11 cellular contexts compared by ENCODE assay signal in the genomic region with DNA sequence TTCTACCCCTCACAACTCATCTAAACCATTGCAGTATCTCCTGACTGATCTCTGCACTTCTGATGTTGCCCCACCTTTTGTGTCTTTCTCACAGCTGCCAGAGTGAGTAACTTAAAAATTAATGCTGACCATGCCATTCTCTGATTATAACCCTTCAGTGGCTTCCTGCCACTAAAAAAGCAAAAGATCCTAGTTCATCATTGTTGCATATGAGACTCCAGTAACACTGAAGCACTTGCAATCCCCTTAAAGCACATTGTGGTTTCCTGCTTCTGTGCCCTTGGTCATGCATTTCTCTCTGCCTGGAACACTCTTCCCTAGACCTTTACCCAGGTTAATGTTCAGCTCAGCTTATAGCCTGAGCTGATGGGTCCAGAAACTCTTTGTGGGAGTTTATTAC.
DNase-seq lines count a peak whose midpoint lies in the region; ATAC-seq and TF ChIP-seq lines count a peak whose summit lies in the region.
"Had no signal": no experiment of that assay in that cellular context is flagged by ENCODE, and none has a peak within 500 bp of the region (broad histone marks: within the 10 kb centered on the region; RNA-seq: fewer than 3 reads in every experiment).

No MANE protein-coding gene starts in this region.

- H3K36me3 ChIP-seq in KMS-11 (ENCODE audit: insufficient read depth) = no peaks in the 10 kb centered on the region

- no peak overlapping the region for H3K4me3 Mint-ChIP-seq in endothelial cell (ENCODE audit: unreplicated experiment)

- no peak overlapping the region for H2AFZ ChIP-seq in KMS-11 (ENCODE audit: low read depth)

- peak overlapping the region; percentile 50 for H3K27ac ChIP-seq in KMS-11
- H3K27ac ChIP-seq in right cardiac atrium (ENCODE audit: low read length) = no peak overlapping the region
- H3K27ac ChIP-seq: tibial artery had no signal

- H3K4me2 ChIP-seq in KMS-11 = peak overlapping the region; percentile 39

- ATAC-seq in GM18870 (IDR thresholded peaks at IDR 0.05; ENCODE audit: unreplicated experiment) (peak; percentile 85), HG02623 (IDR thresholded peaks at IDR 0.05; ENCODE audit: unreplicated experiment) (peak; percentile 67), Right ventricle myocardium inferior (no peak), right cardiac atrium (no peak)
- ATAC-seq: PC-3 had no signal

- H3K4me1 Mint-ChIP-seq in endothelial cell (ENCODE audit: unreplicated experiment) = no peaks in the 10 kb centered on the region

- no peak overlapping the region for H3K27ac Mint-ChIP-seq in endothelial cell (ENCODE audit: unreplicated experiment)

- DNase-seq in left kidney (ENCODE audit: low read depth, low spot score) = peak; percentile 34
- DNase-seq in Right ventricle myocardium inferior (ENCODE audit: missing footprints) = no peak
- DNase-seq in right cardiac atrium = no peak
- DNase-seq in LoVo (ENCODE audit: low spot score) = no peak
- no peak for DNase-seq in endothelial cell (ENCODE audit: low spot score)
- DNase-seq: anterior cingulate cortex, PC-3, tibial artery had no signal

- no peak for TF ChIP-seq CTCF in KMS-11 (conservative IDR thresholded peaks at IDR 0.05; ENCODE audit: low read depth, low read length)
- TF ChIP-seq CTCF in endothelial cell (IDR thresholded peaks at IDR 0.05; ENCODE audit: unreplicated experiment) = no peak

- H3K4me3 ChIP-seq in KMS-11 (IDR thresholded peaks at IDR 0.05; ENCODE audit: insufficient read depth, low read depth, low read length) = no peak overlapping the region
- H3K4me3 ChIP-seq in right cardiac atrium (ENCODE audit: low read length) = no peak overlapping the region
- H3K4me3 ChIP-seq: tibial artery had no signal

- no peaks in the 10 kb centered on the region for H3K9me3 ChIP-seq in right cardiac atrium (ENCODE audit: control insufficient read depth, low read length)
- H3K9me3 ChIP-seq: tibial artery had no signal

- no peaks in the 10 kb centered on the region for H3K79me2 ChIP-seq in KMS-11 (ENCODE audit: insufficient read depth, low read depth)

- no peaks in the 10 kb centered on the region for H3K27me3 Mint-ChIP-seq in endothelial cell (ENCODE audit: unreplicated experiment)

- peaks cover 10% of the 10 kb centered on the region for H3K36me3 Mint-ChIP-seq in endothelial cell (ENCODE audit: low read depth, unreplicated experiment)

- H3K9me3 Mint-ChIP-seq in endothelial cell (ENCODE audit: unreplicated experiment) = no peaks in the 10 kb centered on the region

- no peaks in the 10 kb centered on the region for H4K20me1 ChIP-seq in KMS-11 (ENCODE audit: insufficient read depth)

- intact Hi-C loops in Right ventricle myocardium inferior (cut with DNase I) = no loop called here
- intact Hi-C loops in right cardiac atrium (cut with DNase I) = no loop called here

- no peak overlapping the region for H3K9ac ChIP-seq in KMS-11

- H3K4me1 ChIP-seq in KMS-11 (ENCODE audit: low read depth, poor library complexity, severe bottlenecking) (peaks cover 37% of the 10 kb centered on the region), right cardiac atrium (ENCODE audit: control insufficient read depth, insufficient read depth, low read length) (no peaks in the 10 kb centered on the region)
- H3K4me1 ChIP-seq: tibial artery had no signal

- no peaks in the 10 kb centered on the region for H3K27me3 ChIP-seq in KMS-11 (ENCODE audit: insufficient read depth, low read depth)
- no peaks in the 10 kb centered on the region for H3K27me3 ChIP-seq in right cardiac atrium (ENCODE audit: control insufficient read depth, insufficient read depth)
- H3K27me3 ChIP-seq: tibial artery had no signal

Comparison
In these comparisons a context has a peak if more than half of its experiments do, and no peak if none do; other contexts are left out.
1. ATAC-seq: peak in GM18870 (single experiment) and HG02623 (single experiment); none in Right ventricle myocardium inferior (single experiment) and right cardiac atrium (0 of 2).